In genomic region chr3:194809382-194809781, GRCh38 we compare ENCODE assay signal across 27 cellular contexts.
"Had no signal": no experiment of that assay in that cellular context is flagged by ENCODE, and none has a peak within 500 bp of the region (broad histone marks: within the 10 kb centered on the region; RNA-seq: fewer than 3 reads in every experiment).

No MANE protein-coding gene starts in this region.

- H3K4me3 Mint-ChIP-seq: naive thymus-derived CD8-positive, alpha-beta T cell; nephron; neural crest cell; stimulated activated memory B cell treated with anti-CD40 and anti-IgM and Interleukin-4, amounts not matched to agents 10 μg/mL and 1 μg/mL and 100 μg/mL, for 72 hours had no signal

- H3K4me1 ChIP-seq: left lung, lower lobe of right lung, pancreas, prostate gland, stomach, testis, thyroid gland, transverse colon, upper lobe of left lung had no signal

- H3K9me3 ChIP-seq: heart right ventricle, left lung, lower lobe of right lung, pancreas, prostate gland, stomach, testis, thyroid gland, transverse colon, upper lobe of left lung had no signal

- DNase-seq: heart right ventricle; left cardiac atrium; left lung; lower lobe of right lung; naive thymus-derived CD8-positive, alpha-beta T cell; nucleus accumbens; pancreas; posterior cingulate gyrus; retina; right cardiac atrium; stimulated activated CD4-positive, alpha-beta T cell treated with anti-CD3 and anti-CD28 coated beads, Interleukin-12 subunit alpha, Interleukin-12 subunit beta, amount 100 ng/mL, for 4 hours; stimulated activated CD4-positive, alpha-beta T cell treated with anti-CD3 and anti-CD28 coated beads, Interleukin-15, amount 100 ng/mL, for 24 hours; stimulated activated CD4-positive, alpha-beta T cell treated with anti-CD3 and anti-CD28 coated beads, Interleukin-2, amount 100 ng/mL, for 24 hours; stimulated activated CD4-positive, alpha-beta T cell treated with anti-CD3 and anti-CD28 coated beads, Interleukin-4, amount 100 ng/mL, for 1 hour; stimulated activated naive CD8-positive, alpha-beta T cell treated with anti-CD3 and anti-CD28 coated beads, Interleukin-15, Interleukin-2, amounts not matched to agents 100 U/mL and 50 U/mL, for 24 hours; stomach; testis; thyroid gland; transverse colon; upper lobe of left lung had no signal

- H3K79me2 ChIP-seq: hepatocyte had no signal

- H3K27ac Mint-ChIP-seq: nephron; stimulated activated memory B cell treated with anti-CD40 and anti-IgM and Interleukin-4, amounts not matched to agents 10 μg/mL and 1 μg/mL and 100 μg/mL, for 72 hours had no signal

- H3K36me3 ChIP-seq: heart right ventricle, left lung, lower lobe of right lung, pancreas, prostate gland, stomach, thyroid gland, transverse colon, upper lobe of left lung had no signal

- H3K4me1 Mint-ChIP-seq: neural crest cell had no signal

- H3K4me2 ChIP-seq: hepatocyte had no signal

- H3K27me3 ChIP-seq: heart right ventricle, hepatocyte, left lung, pancreas, stomach, testis, thyroid gland, transverse colon, upper lobe of left lung had no signal

- H3K4me3 ChIP-seq: heart right ventricle, hepatocyte, left lung, lower lobe of right lung, pancreas, prostate gland, skin epidermis, stomach, testis, thyroid gland, transverse colon, upper lobe of left lung had no signal

- H3K9me3 Mint-ChIP-seq: naive thymus-derived CD8-positive, alpha-beta T cell; nephron; neural crest cell; stimulated activated memory B cell treated with anti-CD40 and anti-IgM and Interleukin-4, amounts not matched to agents 10 μg/mL and 1 μg/mL and 100 μg/mL, for 72 hours had no signal

- H3K36me3 Mint-ChIP-seq: naive thymus-derived CD8-positive, alpha-beta T cell; stimulated activated memory B cell treated with anti-CD40 and anti-IgM and Interleukin-4, amounts not matched to agents 10 μg/mL and 1 μg/mL and 100 μg/mL, for 72 hours had no signal

- ATAC-seq: left cardiac atrium; left lung; lower lobe of right lung; naive thymus-derived CD8-positive, alpha-beta T cell; pancreas; sciatic nerve; stimulated activated memory B cell treated with anti-CD40 and anti-IgM and Interleukin-4, amounts not matched to agents 10 μg/mL and 1 μg/mL and 100 μg/mL, for 72 hours; stimulated activated naive CD8-positive, alpha-beta T cell treated with anti-CD3 and anti-CD28 coated beads, Interleukin-15, Interleukin-2, amounts not matched to agents 100 U/mL and 50 U/mL, for 24 hours had no signal

- H2AFZ ChIP-seq: hepatocyte had no signal

- H3K27ac ChIP-seq: heart right ventricle, hepatocyte, left lung, lower lobe of right lung, pancreas, prostate gland, skin epidermis, stomach, testis, thyroid gland, transverse colon, upper lobe of left lung had no signal
